8 cellular contexts compared by ENCODE assay signal in genomic region chr6:110958332-110959192, GRCh38. TPM values are rescaled to one million over a fixed set of nuclear protein-coding genes. Genes with fewer than 3 reads are reported as not detected.
A peak's percentile ranks its signal among the peaks of the same experiment; 100 is the strongest.
DNase-seq lines count a peak whose midpoint lies in the region; ATAC-seq and TF ChIP-seq lines count a peak whose summit lies in the region.

Gene GTF3C6 (plus strand): TSS chr6:110958706. CDS start chr6:110958770, 64 bp downstream.

- H3K4me3 Mint-ChIP-seq in natural killer cell treated with Interleukin-12 subunit alpha and Interleukin-12 subunit beta and Interleukin-15 and Interleukin-18, amount 100 ng/mL, for 72 hours: peak within 1 kb of the TSS; percentile 88

- peaks cover 8% of the 10 kb centered on the region; the same call in 1 of the 2 replicates for H3K36me3 ChIP-seq in ES-I3 (ENCODE audit: insufficient read depth, low read length)
- peaks cover 11% of the 10 kb centered on the region for H3K36me3 ChIP-seq in H7 (replicated peaks; ENCODE audit: control insufficient read depth, insufficient read depth, low read length)

- peaks cover 13 to 14% of the 10 kb centered on the region in 2 donors for H3K4me1 Mint-ChIP-seq in natural killer cell treated with Interleukin-12 subunit alpha and Interleukin-12 subunit beta and Interleukin-15 and Interleukin-18, amount 100 ng/mL, for 72 hours (ENCODE audit: low read depth in 2 of 2)

- peak within 1 kb of the TSS; percentile 95 for H3K9ac ChIP-seq in ES-I3 (ENCODE audit: low read depth, low read length)

- no peaks in the 10 kb centered on the region for H3K4me1 ChIP-seq in ES-I3 (ENCODE audit: insufficient read depth, low read length)

- no peak for TF ChIP-seq CTCF in fibroblast of pulmonary artery (IDR thresholded peaks at IDR 0.05; ENCODE audit: low read length, missing control alignments)

- H3K27me3 ChIP-seq in H7 (ENCODE audit: control insufficient read depth, insufficient read depth, low read length): no peaks in the 10 kb centered on the region

- no peaks in the 10 kb centered on the region for H3K27me3 Mint-ChIP-seq in natural killer cell treated with Interleukin-12 subunit alpha and Interleukin-12 subunit beta and Interleukin-15 and Interleukin-18, amount 100 ng/mL, for 72 hours

- H3K4me3 ChIP-seq in H7 (ENCODE audit: insufficient read depth, low read depth, low read length) (peak within 1 kb of the TSS; percentile 87), fibroblast of pulmonary artery (replicated peaks; ENCODE audit: low read depth, low read length) (peak within 1 kb of the TSS; percentile 86)

- no peaks in the 10 kb centered on the region for H3K9me3 Mint-ChIP-seq in natural killer cell treated with Interleukin-12 subunit alpha and Interleukin-12 subunit beta and Interleukin-15 and Interleukin-18, amount 100 ng/mL, for 72 hours

- peaks cover 5% of the 10 kb centered on the region for H3K36me3 Mint-ChIP-seq in natural killer cell treated with Interleukin-12 subunit alpha and Interleukin-12 subunit beta and Interleukin-15 and Interleukin-18, amount 100 ng/mL, for 72 hours

- H3K9me3 ChIP-seq in ES-I3 (ENCODE audit: control insufficient read depth, insufficient read depth, low read length): no peaks in the 10 kb centered on the region

- peak; percentile 98 to 99 for ATAC-seq in natural killer cell treated with Interleukin-12 subunit alpha and Interleukin-12 subunit beta and Interleukin-15 and Interleukin-18, amount 100 ng/mL, for 72 hours

- peak within 1 kb of the TSS; percentile 87 to 96 for H3K27ac Mint-ChIP-seq in natural killer cell treated with Interleukin-12 subunit alpha and Interleukin-12 subunit beta and Interleukin-15 and Interleukin-18, amount 100 ng/mL, for 72 hours

- DNase-seq in H7 (peak; percentile 91), M059J (ENCODE audit: low read depth) (peak; percentile 92), SHP77 treated with DMSO at 0.1 percent for 48 hours (lab: John Stamatoyannopoulos, UW) (peak; percentile 70), fibroblast of pulmonary artery (ENCODE audit: low read depth) (peak; percentile 94)
- DNase-seq in activated effector memory CD4-positive, alpha-beta T cell treated with anti-CD3 and anti-CD28 coated beads, Interleukin-2, amount 50 U/mL, for 16 hours: peak; percentile 98
- DNase-seq in natural killer cell treated with Interleukin-12 subunit alpha and Interleukin-12 subunit beta and Interleukin-15 and Interleukin-18, amount 100 ng/mL, for 72 hours (ENCODE audit: low spot score): peak; percentile 93
- peak; percentile 93 for DNase-seq in stimulated activated naive CD4-positive, alpha-beta T cell treated with Interleukin-2 at 50 U/mL for 16 hours (lab: John Stamatoyannopoulos, UW)

RNA-seq across cellular contexts. Expression of gene GTF3C6, which starts in this region (rescaled TPM):
- 37.1 and 46.0 TPM in 2 replicates for total RNA-seq in H7 (2014; rRNA removed; shearing (Covaris generic))
- 98.0 and 123 TPM in 2 replicates for total RNA-seq in M059J (2014; rRNA removed; shearing (Covaris generic))
- total RNA-seq in natural killer cell treated with Interleukin-12 subunit alpha and Interleukin-12 subunit beta and Interleukin-15 and Interleukin-18, amount 100 ng/mL, for 72 hours: 100 to 1,000 TPM in 1 of 2 donors, 10 to 100 TPM in 1; 98.5 to 109 TPM

Comparison
In these comparisons a context has a peak if more than half of its experiments do, and no peak if none do; other contexts are left out.
1. Peak in every context shown above with its lines: DNase-seq, ATAC-seq and H3K4me3 ChIP-seq.